1 cellular context compared by ENCODE assay signal in genomic region chr20:34268851-34269668, GRCh38.
TF ChIP-seq lines count a peak whose summit lies in the region.

No MANE protein-coding gene starts in this region.

TF ChIP-seq in SK-N-SH treated with all-trans-retinoic acid at 6 μM for 48 hours, 23 proteins besides CTCF, POLR2A, EP300 and RAD21 (continued from another document):
- no peak for TF ChIP-seq CSRNP3 (CRISPR knock-in tag; IDR thresholded peaks at IDR 0.05)
- TF ChIP-seq, protein P1, sequence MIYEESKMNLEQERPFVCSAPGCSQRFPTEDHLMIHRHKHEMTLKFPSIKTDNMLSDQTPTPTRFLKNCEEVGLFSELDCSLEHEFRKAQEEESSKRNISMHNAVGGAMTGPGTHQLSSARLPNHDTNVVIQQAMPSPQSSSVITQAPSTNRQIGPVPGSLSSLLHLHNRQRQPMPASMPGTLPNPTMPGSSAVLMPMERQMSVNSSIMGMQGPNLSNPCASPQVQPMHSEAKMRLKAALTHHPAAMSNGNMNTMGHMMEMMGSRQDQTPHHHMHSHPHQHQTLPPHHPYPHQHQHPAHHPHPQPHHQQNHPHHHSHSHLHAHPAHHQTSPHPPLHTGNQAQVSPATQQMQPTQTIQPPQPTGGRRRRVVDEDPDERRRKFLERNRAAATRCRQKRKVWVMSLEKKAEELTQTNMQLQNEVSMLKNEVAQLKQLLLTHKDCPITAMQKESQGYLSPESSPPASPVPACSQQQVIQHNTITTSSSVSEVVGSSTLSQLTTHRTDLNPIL (CRISPR knock-in tag; IDR thresholded peaks at IDR 0.05; ENCODE audit: low read depth): no peak
- TF ChIP-seq, protein P2, sequence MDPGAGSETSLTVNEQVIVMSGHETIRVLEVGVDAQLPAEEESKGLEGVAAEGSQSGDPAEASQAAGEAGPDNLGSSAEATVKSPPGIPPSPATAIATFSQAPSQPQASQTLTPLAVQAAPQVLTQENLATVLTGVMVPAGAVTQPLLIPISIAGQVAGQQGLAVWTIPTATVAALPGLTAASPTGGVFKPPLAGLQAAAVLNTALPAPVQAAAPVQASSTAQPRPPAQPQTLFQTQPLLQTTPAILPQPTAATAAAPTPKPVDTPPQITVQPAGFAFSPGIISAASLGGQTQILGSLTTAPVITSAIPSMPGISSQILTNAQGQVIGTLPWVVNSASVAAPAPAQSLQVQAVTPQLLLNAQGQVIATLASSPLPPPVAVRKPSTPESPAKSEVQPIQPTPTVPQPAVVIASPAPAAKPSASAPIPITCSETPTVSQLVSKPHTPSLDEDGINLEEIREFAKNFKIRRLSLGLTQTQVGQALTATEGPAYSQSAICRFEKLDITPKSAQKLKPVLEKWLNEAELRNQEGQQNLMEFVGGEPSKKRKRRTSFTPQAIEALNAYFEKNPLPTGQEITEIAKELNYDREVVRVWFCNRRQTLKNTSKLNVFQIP (CRISPR knock-in tag; IDR thresholded peaks at IDR 0.05; ENCODE audit: borderline replicate concordance, low read depth): no peak
